ENCODE assay signal across 8 cellular contexts in genomic region chr1:156600733-156601121, GRCh38. TPM values are rescaled to one million over a fixed set of nuclear protein-coding genes. Genes with fewer than 3 reads are reported as not detected.
A peak's percentile ranks its signal among the peaks of the same experiment; 100 is the strongest.
DNase-seq lines count a peak whose midpoint lies in the region; ATAC-seq, FAIRE-seq and TF ChIP-seq lines count a peak whose summit lies in the region.

No MANE protein-coding gene starts in this region.

- no peaks in the 10 kb centered on the region for H3K9me3 Mint-ChIP-seq in activated T-cell treated with anti-CD3 and anti-CD28 coated beads, Interleukin-2, amount 50 U/mL, for 4 hours
- no peaks in the 10 kb centered on the region for H3K9me3 Mint-ChIP-seq in astrocyte (ENCODE audit: unreplicated experiment)

- H3K9me3 ChIP-seq in astrocyte (ENCODE audit: insufficient read depth, low read depth, low read length) (no peaks in the 10 kb centered on the region), liver (ENCODE audit: control insufficient read depth in 4 of 4, low read length in 3 of 4) (no peaks in the 10 kb centered on the region), transverse colon (no peaks in the 10 kb centered on the region)

- H3K4me2 ChIP-seq in astrocyte (ENCODE audit: low read length) = peak overlapping the region; percentile 87

- H4K20me1 ChIP-seq in astrocyte (ENCODE audit: insufficient read depth, low read length) = peaks cover 26% of the 10 kb centered on the region

- H3K27ac ChIP-seq in astrocyte (ENCODE audit: low read depth, low read length) (peak overlapping the region; percentile 67), liver (ENCODE audit: low read depth in 1 of 2, low read length in 2 of 2) (peak overlapping the region; percentile 42 to 54), transverse colon (peak overlapping the region; percentile 81 to 85 (median 83))

- intact Hi-C loops in transverse colon (cut with DNase I; ENCODE audit: low total_unique reads) = no loop called here

- TF ChIP-seq CTCF in astrocyte (IDR thresholded peaks at IDR 0.05; ENCODE audit: insufficient read depth, low read depth, low read length) = no peak
- no peak for TF ChIP-seq CTCF in liver (IDR thresholded peaks at IDR 0.05; ENCODE audit: low read depth, low read length, missing input control)
- TF ChIP-seq CTCF in transverse colon (IDR thresholded peaks at IDR 0.05) = no peak

- H3K4me3 ChIP-seq in astrocyte (ENCODE audit: insufficient read depth, low read depth, low read length) (peak overlapping the region; percentile 96), liver (ENCODE audit: low read depth in 1 of 3, low read length in 3 of 3) (peak overlapping the region; percentile 65 to 80 (median 79)), transverse colon (peak overlapping the region; percentile 52 to 88 (median 64))

- no peak for FAIRE-seq in astrocyte (lab: Jason Lieb, UNC)

- peak overlapping the region; percentile 99 for H3K27ac Mint-ChIP-seq in astrocyte (ENCODE audit: unreplicated experiment)

- TF ChIP-seq POLR2A in transverse colon (IDR thresholded peaks at IDR 0.05) = no peak

- peak; percentile 6 to 12 for ATAC-seq in activated T-cell treated with anti-CD3 and anti-CD28 coated beads, Interleukin-2, amount 50 U/mL, for 4 hours
- no peak for ATAC-seq in HG03095 (IDR thresholded peaks at IDR 0.05; ENCODE audit: unreplicated experiment)
- ATAC-seq in HG03045 (IDR thresholded peaks at IDR 0.05; ENCODE audit: unreplicated experiment) = no peak

- H3K9ac ChIP-seq in astrocyte (ENCODE audit: low read length) (peak overlapping the region; percentile 91), liver (ENCODE audit: low read depth in 1 of 2, low read length in 2 of 2) (peak overlapping the region; percentile 21 to 24)

- no peak for TF ChIP-seq EP300 in transverse colon (IDR thresholded peaks at IDR 0.05; ENCODE audit: low read depth)

- peaks cover 29% of the 10 kb centered on the region for H3K36me3 ChIP-seq in astrocyte (ENCODE audit: insufficient read depth, low read length)
- peaks cover 3 to 24% (median 9%) of the 10 kb centered on the region in 4 donors for H3K36me3 ChIP-seq in liver (ENCODE audit: control insufficient read depth in 4 of 4, insufficient read depth in 3 of 4, low read depth in 1 of 4, low read length in 3 of 4)
- H3K36me3 ChIP-seq in transverse colon = peaks cover 0 to 7% (median 0%) of the 10 kb centered on the region in 4 donors

- peaks cover 35% of the 10 kb centered on the region for H3K4me1 Mint-ChIP-seq in activated T-cell treated with anti-CD3 and anti-CD28 coated beads, Interleukin-2, amount 50 U/mL, for 4 hours (ENCODE audit: low read depth)
- peaks cover 8% of the 10 kb centered on the region for H3K4me1 Mint-ChIP-seq in astrocyte (ENCODE audit: low read depth, unreplicated experiment)

- H3K4me1 ChIP-seq in astrocyte (ENCODE audit: insufficient read depth, low read length) (peaks cover 8% of the 10 kb centered on the region), liver (ENCODE audit: control insufficient read depth in 4 of 4, insufficient read depth in 4 of 4, low read length in 3 of 4) (peaks cover 5 to 16% (median 11%) of the 10 kb centered on the region in 4 donors), transverse colon (peaks cover 9 to 20% (median 17%) of the 10 kb centered on the region in 4 donors)

- in situ Hi-C loops in transverse colon (cut with MboI; ENCODE audit: low pct_ligation_motif_present in 1 of 4, low pct_unique_long_range_greater_than_20kb in 1 of 4, low sequenced_read_pairs in 3 of 4) = loop anchor here in 3 of 4 donors (10.0 to 25.0 kb wide), 3 partner anchors 126 to 213 kb away; no protein-coding TSS in a partner anchor

- H3K4me3 Mint-ChIP-seq in activated T-cell treated with anti-CD3 and anti-CD28 coated beads, Interleukin-2, amount 50 U/mL, for 4 hours = peak overlapping the region; percentile 96
- H3K4me3 Mint-ChIP-seq in astrocyte (ENCODE audit: unreplicated experiment) = peak overlapping the region; percentile 100

- 3% methylated on average over 13 of the region's 13 CpGs for WGBS in liver
- WGBS in transverse colon (ENCODE audit: low coverage in 1 of 2), 2 donors = 1 to 13% methylated on average over 3 to 13 of the region's 13 CpGs

- H2AFZ ChIP-seq in astrocyte (ENCODE audit: low read depth, low read length) = peak overlapping the region; percentile 91

- H3K36me3 Mint-ChIP-seq in activated T-cell treated with anti-CD3 and anti-CD28 coated beads, Interleukin-2, amount 50 U/mL, for 4 hours (ENCODE audit: insufficient read depth) = peaks cover 29% of the 10 kb centered on the region
- peaks cover 16% of the 10 kb centered on the region for H3K36me3 Mint-ChIP-seq in astrocyte (ENCODE audit: low read depth, unreplicated experiment)

- peaks cover 32% of the 10 kb centered on the region for H3K79me2 ChIP-seq in astrocyte (ENCODE audit: insufficient read depth, low read length)

- H3K27me3 Mint-ChIP-seq in activated T-cell treated with anti-CD3 and anti-CD28 coated beads, Interleukin-2, amount 50 U/mL, for 4 hours (ENCODE audit: low read depth) = no peaks in the 10 kb centered on the region
- H3K27me3 Mint-ChIP-seq in astrocyte (ENCODE audit: low read depth, unreplicated experiment) = no peaks in the 10 kb centered on the region

- no peak for DNase-seq in activated T-cell treated with anti-CD3 and anti-CD28 coated beads, Interleukin-2, amount 50 U/mL, for 4 hours
- no peak for DNase-seq in activated T-cell treated with anti-CD3 and anti-CD28 coated beads, Interleukin-2, amount 50 U/mL, for 1 hour
- DNase-seq in astrocyte (ENCODE audit: low read depth) (no peak), transverse colon (no peak), Kasumi-1 (lab: John Stamatoyannopoulos, UW) (no peak)

- H3K27me3 ChIP-seq in astrocyte (ENCODE audit: insufficient read depth, low read length) (no peaks in the 10 kb centered on the region), liver (ENCODE audit: control insufficient read depth in 4 of 4, insufficient read depth in 4 of 4, low read length in 3 of 4) (no peaks in the 10 kb centered on the region), transverse colon (no peaks in the 10 kb centered on the region)

- no peak for TF ChIP-seq RAD21 in liver (IDR thresholded peaks at IDR 0.05)

TF ChIP-seq in liver, 16 proteins besides CTCF, POLR2A, EP300 and RAD21:
- TF ChIP-seq RXRA (IDR thresholded peaks at IDR 0.05) = no peak
- no peak for TF ChIP-seq YY1 (IDR thresholded peaks at IDR 0.05)

RNA-seq across cellular contexts. Expression of gene GPATCH4, which starts 0.6 kb away (rescaled TPM):
- total RNA-seq in activated T-cell treated with anti-CD3 and anti-CD28 coated beads, Interleukin-2, amount 50 U/mL, for 4 hours = 100 to 1,000 TPM; 171 to 190 (median 174) TPM
- total RNA-seq in astrocyte = 20.6 and 22.8 TPM in 2 replicates
- 10 to 100 TPM in 1 of 2 donors, 1 to 10 TPM in 1; 7.6 to 18.7 TPM for total RNA-seq in liver
- 10 to 100 TPM; 13.8 to 23.6 TPM for polyA plus RNA-seq in liver
- total RNA-seq in transverse colon = 100 to 1,000 TPM in 1 of 4 donors, 10 to 100 TPM in 3; 12.4 to 113 (median 28.9) TPM

RNA-seq across cellular contexts. Expression of gene NAXE, which starts 9.2 kb away (rescaled TPM):
- total RNA-seq in activated T-cell treated with anti-CD3 and anti-CD28 coated beads, Interleukin-2, amount 50 U/mL, for 4 hours = 100 to 1,000 TPM in 1 of 3 donors, 10 to 100 TPM in 2; 80.3 to 102 (median 83.7) TPM
- total RNA-seq in astrocyte (48.5 and 51.1 TPM in 2 replicates), liver (10 to 100 TPM; 20.6 to 35.0 TPM), transverse colon (100 to 1,000 TPM in 1 of 4 donors, 10 to 100 TPM in 3; 25.1 to 104 (median 77.5) TPM)
- 10 to 100 TPM; 58.9 to 73.8 TPM for polyA plus RNA-seq in liver

RNA-seq across cellular contexts. Expression of gene HAPLN2, which starts 18.5 kb away (rescaled TPM):
- not detected for total RNA-seq in activated T-cell treated with anti-CD3 and anti-CD28 coated beads, Interleukin-2, amount 50 U/mL, for 4 hours
- not detected in 2 replicates for total RNA-seq in astrocyte
- under 1 TPM in 1 of 2 donors, not detected in 1; 0.08 TPM for total RNA-seq in liver
- polyA plus RNA-seq in liver = under 1 TPM in 1 of 2 donors, not detected in 1; 0.03 TPM
- total RNA-seq in transverse colon = 1 to 10 TPM in 1 of 4 donors, under 1 TPM in 1, not detected in 2; 0.55 to 1.9 TPM

RNA-seq across cellular contexts. Expression of gene TTC24, which starts 21.2 kb away (rescaled TPM):
- total RNA-seq in activated T-cell treated with anti-CD3 and anti-CD28 coated beads, Interleukin-2, amount 50 U/mL, for 4 hours = 10 to 100 TPM in 1 of 3 donors, 1 to 10 TPM in 2; 2.9 to 10.9 (median 5.4) TPM
- not detected in 2 replicates for total RNA-seq in astrocyte
- under 1 TPM; 0.08 to 0.14 TPM for total RNA-seq in liver
- under 1 TPM in 1 of 2 donors, not detected in 1; 0.10 TPM for polyA plus RNA-seq in liver
- not detected for total RNA-seq in transverse colon

RNA-seq across cellular contexts. Expression of gene IQGAP3, which starts 28.4 kb away (rescaled TPM):
- total RNA-seq in activated T-cell treated with anti-CD3 and anti-CD28 coated beads, Interleukin-2, amount 50 U/mL, for 4 hours = under 1 TPM; 0.18 to 0.38 (median 0.37) TPM
- total RNA-seq in astrocyte (1.9 and 2.2 TPM in 2 replicates), liver (1 to 10 TPM in 1 of 2 donors, under 1 TPM in 1; under 0.01 to 8.5 TPM), transverse colon (1 to 10 TPM; 1.7 to 9.4 (median 2.9) TPM)
- polyA plus RNA-seq in liver = under 1 TPM; 0.11 to 0.75 TPM

Comparison
In these comparisons a context has a peak if more than half of its experiments do, and no peak if none do; other contexts are left out.
1. ATAC-seq: peak in activated T-cell treated with anti-CD3 and anti-CD28 coated beads, Interleukin-2, amount 50 U/mL, for 4 hours (2 of 2); none in HG03095 (single experiment) and HG03045 (single experiment).
2. Peak in every context shown above with its lines, with median percentiles within 50 percentile points of each other: H3K27ac ChIP-seq and H3K4me3 ChIP-seq.